ENCODE assay signal across 21 cellular contexts in genomic region chr22:35205141-35205775, GRCh38. TPM values are rescaled to one million over a fixed set of nuclear protein-coding genes. Genes with fewer than 3 reads are reported as not detected.
DNase-seq lines count a peak whose midpoint lies in the region; ATAC-seq and TF ChIP-seq lines count a peak whose summit lies in the region.
"Had no signal": no experiment of that assay in that cellular context is flagged by ENCODE, and none has a peak within 500 bp of the region (broad histone marks: within the 10 kb centered on the region; RNA-seq: fewer than 3 reads in every experiment).

No MANE protein-coding gene starts in this region.

- intact Hi-C loops in sigmoid colon (cut with DNase I) = no loop called here

- H3K4me3 Mint-ChIP-seq in naive thymus-derived CD8-positive, alpha-beta T cell = no peak overlapping the region
- H3K4me3 Mint-ChIP-seq: activated naive CD4-positive, alpha-beta T cell treated with anti-CD3 and anti-CD28 coated beads for 36 hours had no signal

- peaks cover under 1 to 33% (median 26%) of the 10 kb centered on the region in 5 donors for H3K27me3 Mint-ChIP-seq in naive thymus-derived CD8-positive, alpha-beta T cell

- no peak overlapping the region for H3K27ac Mint-ChIP-seq in naive thymus-derived CD8-positive, alpha-beta T cell
- H3K27ac Mint-ChIP-seq: activated naive CD4-positive, alpha-beta T cell treated with anti-CD3 and anti-CD28 coated beads for 36 hours had no signal

- H3K36me3 Mint-ChIP-seq in naive thymus-derived CD8-positive, alpha-beta T cell = no peaks in the 10 kb centered on the region

- no peaks in the 10 kb centered on the region for H3K36me3 ChIP-seq in sigmoid colon
- H3K36me3 ChIP-seq: lower lobe of right lung, right atrium auricular region, stomach had no signal

- no peak overlapping the region for H3K4me3 ChIP-seq in sigmoid colon
- H3K4me3 ChIP-seq: lower lobe of right lung, right atrium auricular region, stomach had no signal

- H3K9me3 Mint-ChIP-seq in naive thymus-derived CD8-positive, alpha-beta T cell = no peaks in the 10 kb centered on the region
- H3K9me3 Mint-ChIP-seq: activated naive CD4-positive, alpha-beta T cell treated with anti-CD3 and anti-CD28 coated beads for 36 hours had no signal

- no peak for TF ChIP-seq POLR2A in sigmoid colon (IDR thresholded peaks at IDR 0.05)

- no peaks in the 10 kb centered on the region for H3K27me3 ChIP-seq in sigmoid colon
- H3K27me3 ChIP-seq: right atrium auricular region had no signal

- no peak for ATAC-seq in HG03432 (IDR thresholded peaks at IDR 0.05; ENCODE audit: unreplicated experiment)
- no peak for ATAC-seq in naive thymus-derived CD8-positive, alpha-beta T cell
- ATAC-seq: lower lobe of right lung had no signal

- TF ChIP-seq EP300 in sigmoid colon (IDR thresholded peaks at IDR 0.05) = no peak

- WGBS in sigmoid colon, 2 donors = 67 to 76% methylated on average over 12 of the region's 12 CpGs

- TF ChIP-seq CTCF in sigmoid colon (IDR thresholded peaks at IDR 0.05) = no peak

- POLR2A ChIA-PET in naive thymus-derived CD8-positive, alpha-beta T cell (lab: Charles Lee) = no interaction called here

- H3K27ac ChIP-seq in sigmoid colon = peak overlapping the region in 3 of 4 donors; percentile 17 to 59 (median 47)
- H3K27ac ChIP-seq: lower lobe of right lung, right atrium auricular region, stomach had no signal

- H3K4me1 Mint-ChIP-seq in naive thymus-derived CD8-positive, alpha-beta T cell = no peaks in the 10 kb centered on the region

- no peaks in the 10 kb centered on the region for H3K9me3 ChIP-seq in sigmoid colon
- H3K9me3 ChIP-seq: lower lobe of right lung, right atrium auricular region, stomach had no signal

- H3K4me1 ChIP-seq in sigmoid colon = peaks cover 0 to 15% (median 14%) of the 10 kb centered on the region in 4 donors
- H3K4me1 ChIP-seq: lower lobe of right lung, right atrium auricular region had no signal

- DNase-seq in NCI-H1436 (lab: John Stamatoyannopoulos, UW) (peak; percentile 34), NCI-H1436 treated with DMSO at 0.1 percent for 48 hours (lab: John Stamatoyannopoulos, UW) (no peak), SK-N-DZ (ENCODE audit: low spot score) (peak; percentile 51), left kidney (ENCODE audit: low read depth, low spot score) (peak; percentile 80), sigmoid colon (no peak), epidermal melanocyte (ENCODE audit: insufficient read length, low spot score) (no peak)
- no peak for DNase-seq in naive thymus-derived CD8-positive, alpha-beta T cell
- DNase-seq: activated CD4-positive, alpha-beta T cell treated with anti-CD3 and anti-CD28 coated beads for 4 hours; activated naive CD4-positive, alpha-beta T cell treated with anti-CD3 and anti-CD28 coated beads for 36 hours; activated T-cell treated with anti-CD3 and anti-CD28 coated beads, Interleukin-2, amount 50 U/mL, for 48 hours; central memory CD4-positive, alpha-beta T cell; DND-41; lower lobe of right lung; NCI-H1048; NCI-H2081 treated with DMSO at 0.1 percent for 48 hours; OCI-M1; stomach; T-helper 1 cell; trophoblast cell had no signal

RNA-seq across cellular contexts. Expression of gene HMGXB4, which starts 52.0 kb away (rescaled TPM):
- polyA plus RNA-seq in SK-N-DZ (2014; cell fraction: cytosol; rRNA removed) = 16.0 and 17.4 TPM in 2 replicates
- 15.0 and 17.7 TPM in 2 replicates for polyA plus RNA-seq in SK-N-DZ (2014; cell fraction: nucleus; rRNA removed)
- 10 to 100 TPM; 14.8 to 20.9 (median 16.9) TPM for total RNA-seq in sigmoid colon
- 10 to 100 TPM in 2 of 3 donors, 1 to 10 TPM in 1; 9.7 to 11.8 (median 10.8) TPM for polyA plus RNA-seq in sigmoid colon
- total RNA-seq in naive thymus-derived CD8-positive, alpha-beta T cell = 10 to 100 TPM; 29.5 to 32.6 TPM
- polyA plus RNA-seq in naive thymus-derived CD8-positive, alpha-beta T cell = 10 to 100 TPM in 2 of 3 donors, 1 to 10 TPM in 1; 7.9 to 17.8 (median 11.0) TPM

Comparison
In these comparisons a context has a peak if more than half of its experiments do, and no peak if none do; other contexts are left out.
1. DNase-seq: peak in NCI-H1436 (single experiment), SK-N-DZ (single experiment) and left kidney (single experiment); none in NCI-H1436 treated with DMSO at 0.1 percent for 48 hours (single experiment), sigmoid colon (single experiment), epidermal melanocyte (single experiment) and naive thymus-derived CD8-positive, alpha-beta T cell (0 of 10).